In the genomic region with DNA sequence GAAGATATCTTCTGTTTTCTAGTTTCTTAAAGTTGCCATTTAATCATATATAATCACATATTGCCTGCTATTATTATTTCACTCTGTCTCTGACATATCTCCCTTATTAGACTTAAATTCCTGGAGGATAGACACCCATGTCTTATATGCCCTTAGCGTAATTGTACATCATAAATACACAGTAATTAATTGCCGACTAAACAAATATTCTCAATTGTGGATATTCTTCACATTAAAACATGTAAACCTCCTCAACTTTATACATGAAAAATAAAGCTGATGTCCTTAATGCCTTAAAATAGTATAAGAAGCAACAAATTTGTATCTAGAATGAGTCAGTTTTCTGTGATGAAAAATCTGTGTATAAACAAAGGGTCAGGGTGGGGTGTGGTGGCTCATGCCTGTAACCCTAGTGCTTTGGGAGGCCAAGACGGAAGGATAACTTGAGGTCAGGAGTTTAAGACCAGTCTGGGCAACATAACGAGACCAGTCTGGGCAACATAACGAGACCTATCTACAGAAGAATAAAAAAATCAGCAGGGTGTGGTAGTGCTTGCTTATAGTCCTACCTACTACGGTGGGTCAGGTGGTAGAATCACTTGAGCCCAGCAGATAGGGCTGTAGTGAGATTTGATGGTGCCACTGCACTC, we compare ENCODE assay signal across 18 cellular contexts. TPM values are rescaled to one million over a fixed set of nuclear protein-coding genes. Genes with fewer than 3 reads are reported as not detected.
DNase-seq lines count a peak whose midpoint lies in the region; ATAC-seq, FAIRE-seq and TF ChIP-seq lines count a peak whose summit lies in the region.
"Had no signal": no experiment of that assay in that cellular context is flagged by ENCODE, and none has a peak within 500 bp of the region (broad histone marks: within the 10 kb centered on the region; RNA-seq: fewer than 3 reads in every experiment).

No MANE protein-coding gene starts in this region.

- no peak for TF ChIP-seq RAD21 in A549 (conservative IDR thresholded peaks at IDR 0.05 in 1 of 2, IDR thresholded peaks at IDR 0.05 in 1 of 2)
- TF ChIP-seq RAD21 in IMR-90 (IDR thresholded peaks at IDR 0.05; ENCODE audit: low read length) = no peak
- TF ChIP-seq RAD21 in K562 (CRISPR knock-in tag; conservative IDR thresholded peaks at IDR 0.05 in 1 of 2, IDR thresholded peaks at IDR 0.05 in 1 of 2) = no peak

- no peaks in the 10 kb centered on the region for H3K9me3 Mint-ChIP-seq in endothelial cell (ENCODE audit: unreplicated experiment)

- no peak overlapping the region for H2BK120ac ChIP-seq in IMR-90 (ENCODE audit: low read depth, low read length)

- H3K27ac Mint-ChIP-seq in endothelial cell (ENCODE audit: unreplicated experiment) = no peak overlapping the region
- H3K27ac Mint-ChIP-seq: B cell, H9 had no signal

- CTCF ChIA-PET in A549 (lab: Yijun Ruan, JAX) = interaction anchor here (1.0 to 1.3 kb wide), 2 partner anchors 11 to 46 kb away, joined by 3 to 5 read pairs; no protein-coding TSS in a partner anchor
- CTCF ChIA-PET in IMR-90 (lab: Yijun Ruan, JAX) = no interaction called here
- CTCF ChIA-PET in K562 (lab: Yijun Ruan, JAX; ENCODE audit: low intra/inter-chr PET ratio) = no interaction called here

- H3K4me3 Mint-ChIP-seq in endothelial cell (ENCODE audit: unreplicated experiment) = no peak overlapping the region
- H3K4me3 Mint-ChIP-seq: B cell; CD8-positive, alpha-beta T cell; H9 had no signal

- H3K9ac ChIP-seq in IMR-90 (ENCODE audit: low read depth, low read length) (no peak overlapping the region), K562 (ENCODE audit: insufficient read depth in 1 of 2, low read depth in 2 of 2, low read length in 2 of 2) (no peak overlapping the region)
- H3K9ac ChIP-seq: BLaER1 treated with 17β-estradiol and CSF1 and Interleukin-3, amounts not matched to agents 10 nM and 100 nM had no signal

- no peak overlapping the region for H4K5ac ChIP-seq in IMR-90 (ENCODE audit: low read depth, low read length)

- H3K27ac ChIP-seq in A549 (no peak overlapping the region), IMR-90 (ENCODE audit: insufficient read depth, low read length) (no peak overlapping the region), K562 (ENCODE audit: extremely low read depth, low read depth, low read length) (no peak overlapping the region)
- H3K27ac ChIP-seq: BLaER1 treated with 17β-estradiol and CSF1 and Interleukin-3, amounts not matched to agents 10 nM and 100 nM had no signal

- H3K27me3 ChIP-seq in IMR-90 (ENCODE audit: control insufficient read depth, insufficient read depth, low read length) = no peaks in the 10 kb centered on the region
- H3K27me3 ChIP-seq in K562 (ENCODE audit: control insufficient read depth in 2 of 2, insufficient read depth in 2 of 2, low read length in 2 of 2) = no peaks in the 10 kb centered on the region
- H3K27me3 ChIP-seq: BLaER1 treated with 17β-estradiol and CSF1 and Interleukin-3, amounts not matched to agents 10 nM and 100 nM had no signal

- H3K4me3 ChIP-seq in A549 (no peak overlapping the region), IMR-90 (ENCODE audit: insufficient read depth, low read depth, low read length) (no peak overlapping the region), K562 (no peak overlapping the region)
- H3K4me3 ChIP-seq: BLaER1 treated with 17β-estradiol and CSF1 and Interleukin-3, amounts not matched to agents 10 nM and 100 nM; GM12878 had no signal

- TF ChIP-seq CTCF in A549 (IDR thresholded peaks at IDR 0.05) = no peak
- TF ChIP-seq CTCF in IMR-90 (conservative IDR thresholded peaks at IDR 0.05; ENCODE audit: low read depth, low read length) = no peak
- TF ChIP-seq CTCF in K562 (IDR thresholded peaks at IDR 0.05 in 2 of 3, conservative IDR thresholded peaks at IDR 0.05 in 1 of 3; ENCODE audit: insufficient read depth in 2 of 3, low read depth in 1 of 3, low read length in 3 of 3) = no peak
- no peak for TF ChIP-seq CTCF in endothelial cell (IDR thresholded peaks at IDR 0.05; ENCODE audit: unreplicated experiment)

- peaks cover 11% of the 10 kb centered on the region; the same call in 2 of the 3 replicates for H3K79me2 ChIP-seq in K562 (ENCODE audit: control insufficient read depth, insufficient read depth, low read length)

- FAIRE-seq in A549 (lab: Jason Lieb, UNC) (no peak), K562 (lab: Jason Lieb, UNC) (no peak)
- FAIRE-seq: GM12878 had no signal

- dilution Hi-C loops in IMR-90 (cut with HindIII; ENCODE audit: low sequenced_read_pairs, unreplicated experiment) = no loop called here

- H2BK5ac ChIP-seq in IMR-90 (ENCODE audit: low read depth, low read length, poor library complexity, severe bottlenecking) = no peak overlapping the region

- H3K18ac ChIP-seq in IMR-90 (ENCODE audit: low read depth, low read length) = no peak overlapping the region

- BruUV-seq in IMR-90 (replicated peaks; lab: Mats Ljungman, UMichigan) (no TSS peak), K562 (replicated peaks; lab: Mats Ljungman, UMichigan) (no TSS peak)

- H4K20me1 ChIP-seq in IMR-90 (ENCODE audit: insufficient read depth, low read length) (no peaks in the 10 kb centered on the region), K562 (replicated peaks; ENCODE audit: control insufficient read depth, insufficient read depth, low read length) (no peaks in the 10 kb centered on the region)

- H3K9me3 ChIP-seq in A549 (no peaks in the 10 kb centered on the region), IMR-90 (ENCODE audit: control insufficient read depth, insufficient read depth, low read length) (no peaks in the 10 kb centered on the region), K562 (replicated peaks; ENCODE audit: control insufficient read depth, insufficient read depth, low read depth, low read length) (no peaks in the 10 kb centered on the region)

- intact Hi-C loops in IMR-90 (cut with micrococcal nuclease) = no loop called here
- intact Hi-C loops in K562 (cut with micrococcal nuclease) = no loop called here
- intact Hi-C loops in left colon (cut with DNase I, micrococcal nuclease) = no loop called here

- 92% methylated on average over 6 of the region's 6 CpGs for WGBS in A549 (ENCODE audit: missing lambda C conversion rate)
- 80% methylated on average over 1 of the region's 6 CpGs; no CpG with 5 or more reads in 1 of the 2 experiments for WGBS in IMR-90 (ENCODE audit: extremely low coverage in 2 of 2, insufficient read length in 1 of 2), 2 experiments
- WGBS in K562 (ENCODE audit: insufficient coverage, low coverage, missing lambda C conversion rate) = 92% methylated on average over 6 of the region's 6 CpGs

- ATAC-seq in A549 = no peak
- no peak for ATAC-seq in IMR-90 (ENCODE audit: low read depth)
- no peak for ATAC-seq in K562
- ATAC-seq in left colon = peak; percentile 19
- ATAC-seq in stimulated activated naive CD8-positive, alpha-beta T cell treated with anti-CD3 and anti-CD28 coated beads, Interleukin-15, Interleukin-2, amounts not matched to agents 100 U/mL and 50 U/mL, for 24 hours = no peak
- ATAC-seq: CD8-positive, alpha-beta T cell; GM12878 had no signal

- no peak overlapping the region for H2AK9ac ChIP-seq in IMR-90 (replicated peaks; ENCODE audit: low read depth, low read length, poor library complexity)

- DNase-seq in A549 (ENCODE audit: low read depth in 1 of 2, low spot score in 1 of 2) = no peak
- DNase-seq in IMR-90 = no peak
- DNase-seq in K562 (ENCODE audit: extremely low read depth in 1 of 4, low spot score in 3 of 4) = no peak
- no peak for DNase-seq in left colon
- no peak for DNase-seq in endothelial cell (ENCODE audit: low spot score)
- no peak for DNase-seq in stimulated activated naive CD8-positive, alpha-beta T cell treated with anti-CD3 and anti-CD28 coated beads, Interleukin-15, Interleukin-2, amounts not matched to agents 100 U/mL and 50 U/mL, for 24 hours
- DNase-seq in RPMI8226 = no peak
- DNase-seq: 8988T; CD8-positive, alpha-beta T cell; DMS 273 treated with DMSO at 0.1 percent for 48 hours; DMS53; DND-41; EL; GOT3; H9 had no signal

- POLR2A ChIA-PET in A549 (lab: Yijun Ruan, JAX) = no interaction called here
- POLR2A ChIA-PET in IMR-90 (lab: Charles Lee; ENCODE audit: unreplicated experiment) = no interaction called here
- POLR2A ChIA-PET in K562 (lab: Yijun Ruan, JAX) = interaction anchor here (1.2 kb wide), 1 partner anchor 13 kb away, joined by 4 read pairs; no protein-coding TSS in a partner anchor

- no peak overlapping the region for H3K14ac ChIP-seq in IMR-90 (replicated peaks; ENCODE audit: low read depth, low read length)

- no peaks in the 10 kb centered on the region for H3K36me3 Mint-ChIP-seq in endothelial cell (ENCODE audit: low read depth, unreplicated experiment)

- H3K36me3 ChIP-seq in IMR-90 (ENCODE audit: control insufficient read depth, insufficient read depth, low read length) (peaks cover 2% of the 10 kb centered on the region), K562 (ENCODE audit: control insufficient read depth, insufficient read depth, low read length) (peaks cover 19% of the 10 kb centered on the region; the same call in 2 of the 3 replicates)

- H3K23ac ChIP-seq in IMR-90 (ENCODE audit: low read depth, low read length) = no peak overlapping the region

- H3K4me2 ChIP-seq in A549 = no peak overlapping the region
- no peak overlapping the region for H3K4me2 ChIP-seq in IMR-90 (ENCODE audit: low read depth, low read length)
- H3K4me2 ChIP-seq in K562 (ENCODE audit: insufficient read depth, low read length) = no peak overlapping the region
- H3K4me2 ChIP-seq: BLaER1 treated with 17β-estradiol and CSF1 and Interleukin-3, amounts not matched to agents 10 nM and 100 nM had no signal

- H3K4ac ChIP-seq in IMR-90 (ENCODE audit: low read depth, low read length) = no peak overlapping the region

- 0 out of 2 replicates have a peak, but pooled peaks cover 2% of the 10 kb centered on the region for H3K9me1 ChIP-seq in IMR-90 (ENCODE audit: insufficient read depth, low read length)
- no peaks in the 10 kb centered on the region for H3K9me1 ChIP-seq in K562 (ENCODE audit: control insufficient read depth, insufficient read depth, low read length)

- no peak overlapping the region for H3K56ac ChIP-seq in IMR-90 (ENCODE audit: extremely low read depth, insufficient read depth, low read length)

- H2AK5ac ChIP-seq in IMR-90 (ENCODE audit: low read depth, low read length) = no peak overlapping the region

- H3K4me1 Mint-ChIP-seq in endothelial cell (ENCODE audit: unreplicated experiment) = no peaks in the 10 kb centered on the region

- TF ChIP-seq POLR2A in A549 (IDR thresholded peaks at IDR 0.05; ENCODE audit: low read length) = no peak
- no peak for TF ChIP-seq POLR2A in IMR-90 (IDR thresholded peaks at IDR 0.05; ENCODE audit: low read depth, low read length)
- TF ChIP-seq POLR2A in K562 (conservative IDR thresholded peaks at IDR 0.05) = no peak

- no peak overlapping the region for H4K91ac ChIP-seq in IMR-90 (ENCODE audit: insufficient read depth, low read depth, low read length)

- H2AFZ ChIP-seq in IMR-90 (replicated peaks; ENCODE audit: low read length, poor library complexity) (no peak overlapping the region), K562 (ENCODE audit: low read depth, low read length) (no peak overlapping the region)

- in situ Hi-C loops in IMR-90 (cut with MboI; ENCODE audit: low sequenced_read_pairs) = no loop called here
- in situ Hi-C loops in K562 (cut with MboI) = no loop called here

- H4K8ac ChIP-seq in IMR-90 (ENCODE audit: low read depth in 2 of 2, low read length in 2 of 2) = no peak overlapping the region

- H2BK20ac ChIP-seq in IMR-90 (ENCODE audit: low read depth, low read length) = no peak overlapping the region

- no peak overlapping the region for H2BK15ac ChIP-seq in IMR-90 (ENCODE audit: low read depth, low read length)

- H3K79me1 ChIP-seq in IMR-90 (ENCODE audit: low read depth in 1 of 2, low read length in 2 of 2) = peaks cover 11 to 24% of the 10 kb centered on the region in 2 experiments; a peak in 3 of 4 replicates

- TF ChIP-seq EP300 in A549 (IDR thresholded peaks at IDR 0.05) = no peak
- TF ChIP-seq EP300 in K562 (IDR thresholded peaks at IDR 0.05; ENCODE audit: low read length) = no peak

- H3K27me3 Mint-ChIP-seq in endothelial cell (ENCODE audit: unreplicated experiment) = no peaks in the 10 kb centered on the region
- H3K27me3 Mint-ChIP-seq: B cell had no signal

- H3K4me1 ChIP-seq in A549 (peaks cover 4% of the 10 kb centered on the region; the same call in 2 of the 3 replicates), IMR-90 (ENCODE audit: control insufficient read depth, insufficient read depth, low read length) (no peaks in the 10 kb centered on the region), K562 (replicated peaks in 1 of 2; ENCODE audit: control insufficient read depth in 2 of 2, insufficient read depth in 2 of 2, low read length in 2 of 2) (peaks cover 0 to 9% of the 10 kb centered on the region in 2 experiments; a peak in 3 of 5 replicates)

RNA-seq across cellular contexts. Expression of gene ZDHHC13, which starts 6.1 kb away (rescaled TPM):
- polyA plus RNA-seq in A549 (2011; rRNA removed) (28.6 and 34.3 TPM in 2 replicates), A549 (2017; fragmentation: RNase III; extraction: RNeasy Plus Mini Kit Qiagen cat#74134 plus additional on column Dnase treatment) (14.9 to 17.6 TPM (median 16.5 TPM) in 3 replicates), IMR-90 (2012; rRNA removed) (6.3 and 7.2 TPM in 2 replicates), K562 (2011; rRNA removed) (14.0 and 18.6 TPM in 2 replicates), K562 (2014; fragmentation: Illumina TruSeq; extraction: Trizol) (10.1 and 12.0 TPM in 2 replicates), K562 (2014; fragmentation: Nextera tagmentation; extraction: Ambion mirVana) (1 to 10 TPM; 4.7 to 4.9 TPM), K562 (2014; rRNA removed) (10.0 and 11.2 TPM in 2 replicates)
- 8.0 and 9.9 TPM in 2 replicates for polyA plus RNA-seq in A549 (2012; cell fraction: cytosol; rRNA removed)
- polyA plus RNA-seq in A549 (2012; cell fraction: nucleus; rRNA removed) = 6.7 and 9.2 TPM in 2 replicates
- polyA minus RNA-seq in A549 (2011; rRNA and poly(A)+ RNA removed) = 14.0 and 20.7 TPM in 2 replicates
- total RNA-seq in IMR-90 (2012; rRNA removed) (15.1 and 20.0 TPM in 2 replicates), K562 (2014; rRNA removed) (7.0 and 8.5 TPM in 2 replicates), K562 (2014; rRNA removed; fragmentation: Illumina TruSeq; extraction: Trizol) (13.9 and 14.6 TPM in 2 replicates), K562 (2015; rRNA removed; fragmentation: Illumina TruSeq; extraction: Trizol) (10.8 and 11.0 TPM in 2 replicates), K562 (2021) (8.7 and 9.5 TPM in 2 replicates), left colon (10 to 100 TPM; 30.5 to 32.9 TPM), endothelial cell (ENCODE audit: unreplicated experiment) (18.2 TPM)
- polyA plus RNA-seq in IMR-90 (2012; cell fraction: cytosol; rRNA removed) = 1.7 and 1.9 TPM in 2 replicates
- 1.7 and 13.3 TPM in 2 replicates for polyA plus RNA-seq in IMR-90 (2012; cell fraction: nucleus; rRNA removed; ENCODE audit: low replicate concordance)
- total RNA-seq in K562 (2011; cell fraction: chromatin; rRNA removed; ENCODE audit: low replicate concordance) = 19.0 and 53.8 TPM in 2 replicates
- total RNA-seq in K562 (2011; cell fraction: nucleolus; rRNA removed) = 12.2 and 14.1 TPM in 2 replicates
- total RNA-seq in K562 (2011; cell fraction: nucleoplasm; rRNA removed) = 26.5 and 38.6 TPM in 2 replicates
- polyA plus RNA-seq in K562 (2011; cell fraction: cytosol; rRNA removed) = 5.7 and 9.8 TPM in 2 replicates
- 16.0 and 21.6 TPM in 2 replicates for polyA plus RNA-seq in K562 (2011; cell fraction: nucleus; rRNA removed)
- 7.1 and 10.2 TPM in 2 replicates for polyA plus RNA-seq in K562 (2012)
- 21.5 and 21.9 TPM in 2 replicates for polyA minus RNA-seq in K562 (2011; rRNA and poly(A)+ RNA removed)
- polyA minus RNA-seq in K562 (2011; cell fraction: cytosol; rRNA and poly(A)+ RNA removed) = 5.5 and 7.7 TPM in 2 replicates
- 13.6 and 22.9 TPM in 2 replicates for polyA minus RNA-seq in K562 (2011; cell fraction: nucleus; rRNA and poly(A)+ RNA removed)

Comparison
In these comparisons a context has a peak if more than half of its experiments do, and no peak if none do; other contexts are left out.
1. Of the 35 proteins assayed by ChIP-seq in both K562 and A549: peak only in K562: none; only in A549: none; in both: MAFK; in neither: 34.